Comparison of ENCODE assay signal across 1 cellular context in the genomic region with DNA sequence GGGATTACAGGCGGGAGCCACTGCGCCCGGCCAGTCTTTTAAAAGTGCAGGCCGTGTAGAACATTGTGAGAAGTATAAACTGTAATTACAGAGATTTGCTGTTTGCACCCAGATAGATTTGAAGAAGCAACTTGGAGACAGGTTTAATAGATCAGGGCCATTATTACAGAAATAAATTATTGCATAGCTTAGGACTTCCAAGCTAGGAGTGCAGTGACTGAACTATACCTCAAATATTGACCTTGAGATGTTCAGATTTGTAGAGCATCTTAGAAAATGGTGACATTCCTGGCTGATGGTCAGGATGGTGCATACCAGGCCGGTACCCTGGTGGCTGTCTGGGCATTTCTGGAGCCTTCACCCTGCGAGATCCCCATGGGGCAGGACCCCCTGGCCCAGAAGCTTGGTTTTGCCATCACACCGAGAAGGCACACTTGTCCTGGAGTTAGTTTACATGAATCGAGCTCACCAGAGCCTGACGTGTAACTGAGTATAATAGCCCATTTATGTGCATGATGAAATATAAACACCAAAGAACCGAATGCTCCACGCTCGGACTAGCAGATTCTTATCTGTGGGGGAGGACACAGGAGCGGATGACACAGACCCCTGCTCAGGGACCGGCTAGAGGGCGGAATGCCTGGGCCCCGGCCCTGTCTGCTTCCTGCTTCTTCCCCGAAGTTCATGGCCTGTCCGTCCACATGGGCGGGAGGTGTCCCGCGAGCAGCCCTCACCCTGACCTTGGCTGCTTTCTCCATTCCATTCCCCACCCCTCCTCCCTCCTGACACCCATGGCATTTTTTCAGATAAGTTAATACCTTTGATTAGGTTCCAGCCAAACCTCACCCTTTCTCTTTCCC.
A peak's percentile ranks its signal among the peaks of the same experiment; 100 is the strongest.
TF ChIP-seq lines count a peak whose summit lies in the region.

No MANE protein-coding gene starts in this region.

TF ChIP-seq in HepG2, 621 proteins besides CTCF, POLR2A, EP300 and RAD21 (continued from another document and continues in another):
- TF ChIP-seq CENPX (CRISPR knock-in tag; IDR thresholded peaks at IDR 0.05): no peak
- peak; percentile 78 for TF ChIP-seq FOXA3 (CRISPR knock-in tag; IDR thresholded peaks at IDR 0.05)
- 0 out of 2 replicates have a peak, but pooled peaks have one; percentile 51 for TF ChIP-seq PRMT3 (CRISPR knock-in tag; IDR thresholded peaks at IDR 0.05; ENCODE audit: borderline replicate concordance, low read depth)
- no peak for TF ChIP-seq ZNF441 (CRISPR knock-in tag; IDR thresholded peaks at IDR 0.05; ENCODE audit: borderline replicate concordance)
- TF ChIP-seq ETV6 (CRISPR knock-in tag; conservative IDR thresholded peaks at IDR 0.05): 0 out of 2 replicates have a peak, but pooled peaks have one; percentile 25
- 0 out of 2 replicates have a peak, but pooled peaks have one; percentile 55 for TF ChIP-seq NR2F6 (IDR thresholded peaks at IDR 0.05)
- peak; percentile 62 for TF ChIP-seq NR2F6 (CRISPR knock-in tag; IDR thresholded peaks at IDR 0.05)
- peak; percentile 48; the same call in 1 of the 3 replicates for TF ChIP-seq MXI1 (IDR thresholded peaks at IDR 0.05; ENCODE audit: borderline replicate concordance, low read depth, low read length)
- TF ChIP-seq POLR2AphosphoS5 (IDR thresholded peaks at IDR 0.05; ENCODE audit: low read depth, low read length): no peak
- 0 out of 2 replicates have a peak, but pooled peaks have one; percentile 45 for TF ChIP-seq GATA4 (IDR thresholded peaks at IDR 0.05; ENCODE audit: borderline replicate concordance, low read depth)
- TF ChIP-seq ZNF775 (CRISPR knock-in tag; IDR thresholded peaks at IDR 0.05; ENCODE audit: borderline replicate concordance): no peak
- TF ChIP-seq, protein P1, sequence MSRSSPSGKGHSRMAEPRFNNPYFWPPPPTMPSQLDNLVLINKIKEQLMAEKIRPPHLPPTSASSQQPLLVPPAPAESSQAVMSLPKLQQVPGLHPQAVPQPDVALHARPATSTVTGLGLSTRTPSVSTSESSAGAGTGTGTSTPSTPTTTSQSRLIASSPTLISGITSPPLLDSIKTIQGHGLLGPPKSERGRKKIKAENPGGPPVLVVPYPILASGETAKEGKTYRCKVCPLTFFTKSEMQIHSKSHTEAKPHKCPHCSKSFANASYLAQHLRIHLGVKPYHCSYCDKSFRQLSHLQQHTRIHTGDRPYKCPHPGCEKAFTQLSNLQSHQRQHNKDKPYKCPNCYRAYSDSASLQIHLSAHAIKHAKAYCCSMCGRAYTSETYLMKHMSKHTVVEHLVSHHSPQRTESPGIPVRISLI (CRISPR knock-in tag; IDR thresholded peaks at IDR 0.05; ENCODE audit: borderline replicate concordance): no peak
- no peak for TF ChIP-seq ZNF121 (CRISPR knock-in tag; IDR thresholded peaks at IDR 0.05)
- TF ChIP-seq AKNA (CRISPR knock-in tag; IDR thresholded peaks at IDR 0.05; ENCODE audit: borderline replicate concordance): no peak
- no peak for TF ChIP-seq ZNF33A (CRISPR knock-in tag; IDR thresholded peaks at IDR 0.05; ENCODE audit: borderline replicate concordance)
- no peak for TF ChIP-seq ZNF468 (CRISPR knock-in tag; IDR thresholded peaks at IDR 0.05)
- TF ChIP-seq ZNF550 (CRISPR knock-in tag; IDR thresholded peaks at IDR 0.05; ENCODE audit: borderline replicate concordance): no peak
- no peak for TF ChIP-seq ZNF234 (CRISPR knock-in tag; conservative IDR thresholded peaks at IDR 0.05)
- TF ChIP-seq BCL6 (CRISPR knock-in tag; IDR thresholded peaks at IDR 0.05): peak; percentile 88
- TF ChIP-seq MEIS1 (CRISPR knock-in tag; IDR thresholded peaks at IDR 0.05; ENCODE audit: borderline replicate concordance): no peak
- TF ChIP-seq, protein P2, sequence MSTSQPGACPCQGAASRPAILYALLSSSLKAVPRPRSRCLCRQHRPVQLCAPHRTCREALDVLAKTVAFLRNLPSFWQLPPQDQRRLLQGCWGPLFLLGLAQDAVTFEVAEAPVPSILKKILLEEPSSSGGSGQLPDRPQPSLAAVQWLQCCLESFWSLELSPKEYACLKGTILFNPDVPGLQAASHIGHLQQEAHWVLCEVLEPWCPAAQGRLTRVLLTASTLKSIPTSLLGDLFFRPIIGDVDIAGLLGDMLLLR (CRISPR knock-in tag; IDR thresholded peaks at IDR 0.05): no peak
- TF ChIP-seq, protein P3, sequence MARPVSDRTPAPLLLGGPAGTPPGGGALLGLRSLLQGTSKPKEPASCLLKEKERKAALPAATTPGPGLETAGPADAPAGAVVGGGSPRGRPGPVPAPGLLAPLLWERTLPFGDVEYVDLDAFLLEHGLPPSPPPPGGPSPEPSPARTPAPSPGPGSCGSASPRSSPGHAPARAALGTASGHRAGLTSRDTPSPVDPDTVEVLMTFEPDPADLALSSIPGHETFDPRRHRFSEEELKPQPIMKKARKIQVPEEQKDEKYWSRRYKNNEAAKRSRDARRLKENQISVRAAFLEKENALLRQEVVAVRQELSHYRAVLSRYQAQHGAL (CRISPR knock-in tag; IDR thresholded peaks at IDR 0.05; ENCODE audit: not compliant biosample characterization): no peak
- TF ChIP-seq ZNF430 (CRISPR knock-in tag; IDR thresholded peaks at IDR 0.05): peak; percentile 27; the same call in 1 of the 2 replicates
- TF ChIP-seq TERF1 (CRISPR knock-in tag; IDR thresholded peaks at IDR 0.05): no peak
- TF ChIP-seq HMGXB3 (CRISPR knock-in tag; IDR thresholded peaks at IDR 0.05; ENCODE audit: borderline replicate concordance): no peak
- TF ChIP-seq, protein P4, sequence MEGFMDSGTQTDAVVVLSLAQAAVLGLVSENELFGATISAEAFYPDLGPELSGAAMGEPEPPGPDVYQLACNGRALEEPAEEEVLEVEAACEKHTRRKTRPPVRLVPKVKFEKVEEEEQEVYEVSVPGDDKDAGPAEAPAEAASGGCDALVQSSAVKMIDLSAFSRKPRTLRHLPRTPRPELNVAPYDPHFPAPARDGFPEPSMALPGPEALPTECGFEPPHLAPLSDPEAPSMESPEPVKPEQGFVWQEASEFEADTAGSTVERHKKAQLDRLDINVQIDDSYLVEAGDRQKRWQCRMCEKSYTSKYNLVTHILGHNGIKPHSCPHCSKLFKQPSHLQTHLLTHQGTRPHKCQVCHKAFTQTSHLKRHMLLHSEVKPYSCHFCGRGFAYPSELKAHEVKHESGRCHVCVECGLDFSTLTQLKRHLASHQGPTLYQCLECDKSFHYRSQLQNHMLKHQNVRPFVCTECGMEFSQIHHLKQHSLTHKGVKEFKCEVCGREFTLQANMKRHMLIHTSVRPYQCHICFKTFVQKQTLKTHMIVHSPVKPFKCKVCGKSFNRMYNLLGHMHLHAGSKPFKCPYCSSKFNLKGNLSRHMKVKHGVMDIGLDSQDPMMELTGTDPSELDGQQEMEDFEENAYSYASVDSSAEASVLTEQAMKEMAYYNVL (CRISPR knock-in tag; IDR thresholded peaks at IDR 0.05; ENCODE audit: borderline replicate concordance): peak; percentile 39; the same call in 1 of the 2 replicates
- TF ChIP-seq HOXA7 (CRISPR knock-in tag; IDR thresholded peaks at IDR 0.05): no peak
- TF ChIP-seq CREB1 (IDR thresholded peaks at IDR 0.05): no peak
- 0 out of 2 replicates have a peak, but pooled peaks have one; percentile 11 for TF ChIP-seq CREB1 (CRISPR knock-in tag; IDR thresholded peaks at IDR 0.05)
- TF ChIP-seq USF2 (IDR thresholded peaks at IDR 0.05; ENCODE audit: low read depth, low read length): no peak
- TF ChIP-seq USF2 (CRISPR knock-in tag; IDR thresholded peaks at IDR 0.05; ENCODE audit: borderline replicate concordance): no peak
- TF ChIP-seq, protein P5, sequence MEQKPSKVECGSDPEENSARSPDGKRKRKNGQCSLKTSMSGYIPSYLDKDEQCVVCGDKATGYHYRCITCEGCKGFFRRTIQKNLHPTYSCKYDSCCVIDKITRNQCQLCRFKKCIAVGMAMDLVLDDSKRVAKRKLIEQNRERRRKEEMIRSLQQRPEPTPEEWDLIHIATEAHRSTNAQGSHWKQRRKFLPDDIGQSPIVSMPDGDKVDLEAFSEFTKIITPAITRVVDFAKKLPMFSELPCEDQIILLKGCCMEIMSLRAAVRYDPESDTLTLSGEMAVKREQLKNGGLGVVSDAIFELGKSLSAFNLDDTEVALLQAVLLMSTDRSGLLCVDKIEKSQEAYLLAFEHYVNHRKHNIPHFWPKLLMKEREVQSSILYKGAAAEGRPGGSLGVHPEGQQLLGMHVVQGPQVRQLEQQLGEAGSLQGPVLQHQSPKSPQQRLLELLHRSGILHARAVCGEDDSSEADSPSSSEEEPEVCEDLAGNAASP (CRISPR knock-in tag; IDR thresholded peaks at IDR 0.05; ENCODE audit: borderline replicate concordance): peak; percentile 55; the same call in 1 of the 2 replicates
